Comparison of ENCODE assay signal across 30 cellular contexts in the genomic region with DNA sequence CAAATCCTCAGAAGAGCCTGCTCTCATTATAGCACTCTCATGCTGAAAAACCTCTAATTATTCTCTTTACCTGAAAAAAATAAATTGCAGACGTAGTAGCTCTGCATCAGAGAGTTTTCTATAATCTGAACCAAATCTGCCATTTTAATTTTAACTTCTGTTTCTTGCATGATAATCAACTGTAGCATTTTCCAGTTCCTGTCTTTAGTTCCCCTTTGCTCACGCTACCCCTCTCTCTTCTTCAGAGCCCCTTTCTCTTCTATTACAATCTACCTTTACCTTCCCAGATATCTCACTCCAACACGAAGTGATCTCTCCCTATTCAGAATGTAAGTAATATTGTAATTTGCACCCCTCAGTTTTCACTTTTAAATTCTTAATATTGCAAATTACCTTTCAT. TPM values are rescaled to one million over a fixed set of nuclear protein-coding genes. Genes with fewer than 3 reads are reported as not detected.
"Had no signal": no experiment of that assay in that cellular context is flagged by ENCODE, and none has a peak within 500 bp of the region (broad histone marks: within the 10 kb centered on the region; RNA-seq: fewer than 3 reads in every experiment).

No MANE protein-coding gene starts in this region.

- H3K27ac ChIP-seq: adrenal gland, ascending aorta, brain microvascular endothelial cell, foreskin keratinocyte, hepatocyte, lower lobe of right lung, neural progenitor cell, thyroid gland, WERI-Rb-1 had no signal

- H3K4me1 Mint-ChIP-seq: activated T-helper 17 cell treated with anti-CD3 and anti-CD28 coated beads, Interleukin-2, amount 50 U/mL, for 72 hours; immature natural killer cell; neural progenitor cell had no signal

- H3K4me1 ChIP-seq: adrenal gland, ascending aorta, foreskin keratinocyte, lower lobe of right lung, thyroid gland had no signal

- H3K36me3 Mint-ChIP-seq: activated naive CD8-positive, alpha-beta T cell; naive thymus-derived CD8-positive, alpha-beta T cell; neural progenitor cell had no signal

- H3K27me3 ChIP-seq: adrenal gland, ascending aorta, brain microvascular endothelial cell, foreskin keratinocyte, hepatocyte, neural progenitor cell, thyroid gland had no signal

- H3K4me3 ChIP-seq: adrenal gland, ascending aorta, hepatocyte, lower lobe of right lung, neural progenitor cell, smooth muscle cell, thyroid gland had no signal

- H3K27ac Mint-ChIP-seq: activated naive CD8-positive, alpha-beta T cell; activated T-cell treated with anti-CD3 and anti-CD28 coated beads, Interleukin-2, amount 50 U/mL, for 24 hours; activated T-helper 17 cell treated with anti-CD3 and anti-CD28 coated beads, Interleukin-2, amount 50 U/mL, for 72 hours; immature natural killer cell; neural progenitor cell; T-helper 17 cell had no signal

- ATAC-seq: activated T-helper 17 cell treated with anti-CD3 and anti-CD28 coated beads, Interleukin-2, amount 50 U/mL, for 72 hours; foreskin keratinocyte; left lobe of liver; lower lobe of right lung; naive thymus-derived CD8-positive, alpha-beta T cell; sciatic nerve; stimulated activated naive CD8-positive, alpha-beta T cell treated with anti-CD3 and anti-CD28 coated beads, Interleukin-15, Interleukin-2, amounts not matched to agents 100 U/mL and 50 U/mL, for 24 hours; T-helper 17 cell had no signal

- H3K4me3 Mint-ChIP-seq: activated naive CD8-positive, alpha-beta T cell; activated T-cell treated with anti-CD3 and anti-CD28 coated beads, Interleukin-2, amount 50 U/mL, for 24 hours; activated T-helper 17 cell treated with anti-CD3 and anti-CD28 coated beads, Interleukin-2, amount 50 U/mL, for 72 hours; immature natural killer cell; neural progenitor cell; T-helper 17 cell had no signal

- DNase-seq: activated naive CD4-positive, alpha-beta T cell; activated T-cell treated with anti-CD3 and anti-CD28 coated beads, Interleukin-2, amount 50 U/mL, for 24 hours; adrenal gland; brain microvascular endothelial cell; caudate nucleus; dermis blood vessel endothelial cell; effector CD8-positive, alpha-beta T cell; erythroblast; foreskin keratinocyte; glutamatergic neuron; immature natural killer cell; lower lobe of right lung; naive thymus-derived CD8-positive, alpha-beta T cell; stimulated activated CD4-positive, alpha-beta T cell treated with anti-CD3 and anti-CD28 coated beads, Interleukin-2, amount 100 ng/mL, for 48 hours; stimulated activated CD8-positive, alpha-beta memory T cell treated with anti-CD3 and anti-CD28 coated beads, Interleukin-4, amount 100 ng/mL, for 48 hours; stimulated activated naive CD8-positive, alpha-beta T cell treated with anti-CD3 and anti-CD28 coated beads, Interleukin-15, Interleukin-2, amounts not matched to agents 100 U/mL and 50 U/mL, for 24 hours; T-helper 17 cell; thyroid gland; WERI-Rb-1 had no signal

- H3K9me3 ChIP-seq: adrenal gland, ascending aorta, lower lobe of right lung, thyroid gland had no signal

- H3K36me3 ChIP-seq: adrenal gland, ascending aorta, brain microvascular endothelial cell, lower lobe of right lung, neural progenitor cell, thyroid gland, WERI-Rb-1 had no signal

- H3K9me3 Mint-ChIP-seq: activated T-cell treated with anti-CD3 and anti-CD28 coated beads, Interleukin-2, amount 50 U/mL, for 24 hours; activated T-helper 17 cell treated with anti-CD3 and anti-CD28 coated beads, Interleukin-2, amount 50 U/mL, for 72 hours; naive thymus-derived CD8-positive, alpha-beta T cell; neural progenitor cell had no signal

RNA-seq across cellular contexts. Expression of a gene that starts 31.4 kb away (rescaled TPM):
- total RNA-seq: activated T-helper 17 cell treated with anti-CD3 and anti-CD28 coated beads, Interleukin-2, amount 50 U/mL, for 72 hours; ascending aorta; dermis blood vessel endothelial cell; foreskin keratinocyte; kidney epithelial cell; left lobe of liver; mucosa of gallbladder; naive thymus-derived CD8-positive, alpha-beta T cell; osteoblast; smooth muscle cell; T-helper 17 cell had no signal
- polyA plus RNA-seq: foreskin keratinocyte; immature natural killer cell; naive thymus-derived CD8-positive, alpha-beta T cell; smooth muscle cell had no signal
